Comparison of ENCODE assay signal across 21 cellular contexts in the genomic region with DNA sequence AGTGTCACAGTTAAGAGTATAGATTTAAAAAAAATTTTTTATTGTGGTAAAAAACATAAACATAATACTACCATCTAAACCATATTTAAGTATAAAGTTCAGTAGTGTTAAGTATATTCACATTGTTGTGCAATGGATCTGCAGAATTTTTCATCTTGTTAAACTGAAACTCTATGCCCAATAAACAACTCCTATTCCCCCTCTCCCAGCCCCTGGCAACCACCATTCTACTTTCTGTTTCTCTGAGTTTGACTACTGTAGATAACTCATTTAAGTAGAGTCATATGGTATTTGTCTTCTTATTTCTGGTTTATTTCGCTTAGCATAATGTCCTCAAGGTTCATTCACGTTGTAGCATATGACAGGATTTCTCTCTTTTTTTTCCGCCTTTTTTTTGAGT.
DNase-seq lines count a peak whose midpoint lies in the region; ATAC-seq and TF ChIP-seq lines count a peak whose summit lies in the region.
"Had no signal": no experiment of that assay in that cellular context is flagged by ENCODE, and none has a peak within 500 bp of the region (broad histone marks: within the 10 kb centered on the region; RNA-seq: fewer than 3 reads in every experiment).

No MANE protein-coding gene starts in this region.

- no peak overlapping the region for H3K4ac ChIP-seq in IMR-90 (ENCODE audit: low read depth, low read length)

- TF ChIP-seq POLR2A in IMR-90 (IDR thresholded peaks at IDR 0.05; ENCODE audit: low read depth, low read length) = no peak
- no peak for TF ChIP-seq POLR2A in sigmoid colon (IDR thresholded peaks at IDR 0.05)

- no peaks in the 10 kb centered on the region for H4K20me1 ChIP-seq in IMR-90 (ENCODE audit: insufficient read depth, low read length)

- DNase-seq in activated naive CD8-positive, alpha-beta T cell treated with anti-CD3 and anti-CD28 coated beads for 36 hours = no peak
- DNase-seq in activated naive CD8-positive, alpha-beta T cell treated with anti-CD3 and anti-CD28 coated beads, Interleukin-2, amount 50 U/mL, for 24 hours = no peak
- DNase-seq in IMR-90 (no peak), choroid plexus epithelial cell (ENCODE audit: low read depth) (peak; percentile 58), sigmoid colon (no peak), NCI-H774 (lab: John Stamatoyannopoulos, UW) (no peak), NCI-H1417 (lab: John Stamatoyannopoulos, UW) (no peak), NCI-H1436 treated with DMSO at 0.1 percent for 48 hours (lab: John Stamatoyannopoulos, UW) (no peak)
- DNase-seq: activated CD4-positive, alpha-beta T cell treated with anti-CD3 and anti-CD28 coated beads for 1 hour; caudate nucleus; COR-L47; effector CD4-positive, alpha-beta T cell; esophagus squamous epithelium; kidney; NCI-H1930; NCI-H446; stimulated activated CD4-positive, alpha-beta T cell treated with anti-CD3 and anti-CD28 coated beads, Interleukin-2, amount 100 ng/mL, for 24 hours; substantia nigra; T1000 had no signal

- H3K36me3 Mint-ChIP-seq in activated naive CD8-positive, alpha-beta T cell treated with anti-CD3 and anti-CD28 coated beads for 36 hours = peaks cover 21% of the 10 kb centered on the region
- H3K36me3 Mint-ChIP-seq in activated naive CD8-positive, alpha-beta T cell treated with anti-CD3 and anti-CD28 coated beads, Interleukin-2, amount 50 U/mL, for 24 hours (ENCODE audit: low read depth) = peaks cover 24% of the 10 kb centered on the region

- peaks cover 7 to 34% of the 10 kb centered on the region in 2 experiments for H3K79me1 ChIP-seq in IMR-90 (ENCODE audit: low read depth in 1 of 2, low read length in 2 of 2)

- peaks cover 34% of the 10 kb centered on the region for H3K4me1 Mint-ChIP-seq in activated naive CD8-positive, alpha-beta T cell treated with anti-CD3 and anti-CD28 coated beads for 36 hours
- peaks cover 23% of the 10 kb centered on the region for H3K4me1 Mint-ChIP-seq in activated naive CD8-positive, alpha-beta T cell treated with anti-CD3 and anti-CD28 coated beads, Interleukin-2, amount 50 U/mL, for 24 hours

- H2BK5ac ChIP-seq in IMR-90 (ENCODE audit: low read depth, low read length, poor library complexity, severe bottlenecking) = peak overlapping the region; percentile 46

- no peak overlapping the region for H2BK20ac ChIP-seq in IMR-90 (ENCODE audit: low read depth, low read length)

- no peak overlapping the region for H2AK9ac ChIP-seq in IMR-90 (replicated peaks; ENCODE audit: low read depth, low read length, poor library complexity)

- H2AK5ac ChIP-seq in IMR-90 (ENCODE audit: low read depth, low read length) = no peak overlapping the region

- no peaks in the 10 kb centered on the region for H3K27me3 ChIP-seq in IMR-90 (ENCODE audit: control insufficient read depth, insufficient read depth, low read length)
- H3K27me3 ChIP-seq in sigmoid colon = no peaks in the 10 kb centered on the region
- H3K27me3 ChIP-seq: esophagus squamous epithelium, SJSA1 had no signal

- H3K27ac Mint-ChIP-seq in activated naive CD8-positive, alpha-beta T cell treated with anti-CD3 and anti-CD28 coated beads for 36 hours = peak overlapping the region; percentile 4
- H3K27ac Mint-ChIP-seq in activated naive CD8-positive, alpha-beta T cell treated with anti-CD3 and anti-CD28 coated beads, Interleukin-2, amount 50 U/mL, for 24 hours = no peak overlapping the region

- CTCF ChIA-PET in IMR-90 (lab: Yijun Ruan, JAX) = interaction anchor here (0.5 to 0.8 kb wide), 2 partner anchors 107 to 657 kb away, joined by 4 to 5 read pairs; no protein-coding TSS in a partner anchor

- H3K14ac ChIP-seq in IMR-90 (replicated peaks; ENCODE audit: low read depth, low read length) = no peak overlapping the region

- H3K36me3 ChIP-seq in IMR-90 (ENCODE audit: control insufficient read depth, insufficient read depth, low read length) (no peaks in the 10 kb centered on the region; the same call in 1 of the 2 replicates), sigmoid colon (peaks cover 0 to 48% (median 13%) of the 10 kb centered on the region in 4 donors)
- H3K36me3 ChIP-seq: SJSA1 had no signal

- TF ChIP-seq CTCF in IMR-90 (conservative IDR thresholded peaks at IDR 0.05; ENCODE audit: low read depth, low read length) (no peak), choroid plexus epithelial cell (conservative IDR thresholded peaks at IDR 0.05; ENCODE audit: low read depth, low read length) (no peak), sigmoid colon (IDR thresholded peaks at IDR 0.05) (no peak)

- H2AFZ ChIP-seq in IMR-90 (replicated peaks; ENCODE audit: low read length, poor library complexity) = no peak overlapping the region

- no peak overlapping the region for H3K27ac ChIP-seq in IMR-90 (ENCODE audit: insufficient read depth, low read length)
- H3K27ac ChIP-seq in sigmoid colon = peak overlapping the region in 3 of 4 donors; percentile 47 to 58 (median 55)
- H3K27ac ChIP-seq: SJSA1 had no signal

- in situ Hi-C loops in IMR-90 (cut with MboI; ENCODE audit: low sequenced_read_pairs) = no loop called here

- H3K4me3 Mint-ChIP-seq in activated naive CD8-positive, alpha-beta T cell treated with anti-CD3 and anti-CD28 coated beads for 36 hours = no peak overlapping the region
- H3K4me3 Mint-ChIP-seq in activated naive CD8-positive, alpha-beta T cell treated with anti-CD3 and anti-CD28 coated beads, Interleukin-2, amount 50 U/mL, for 24 hours = no peak overlapping the region

- no CpG with 5 or more reads among the region's 3 CpGs for WGBS in IMR-90 (ENCODE audit: extremely low coverage in 2 of 2, insufficient read length in 1 of 2), 2 experiments
- WGBS in sigmoid colon, 2 donors = 94 to 97% methylated on average over 3 of the region's 3 CpGs

- no peak for TF ChIP-seq EP300 in sigmoid colon (IDR thresholded peaks at IDR 0.05)

- no peak overlapping the region for H3K9ac ChIP-seq in IMR-90 (ENCODE audit: low read depth, low read length)

- H3K9me3 ChIP-seq in IMR-90 (ENCODE audit: control insufficient read depth, insufficient read depth, low read length) = no peaks in the 10 kb centered on the region
- no peaks in the 10 kb centered on the region for H3K9me3 ChIP-seq in sigmoid colon
- H3K9me3 ChIP-seq: esophagus squamous epithelium, SJSA1 had no signal

- H3K4me3 ChIP-seq in IMR-90 (ENCODE audit: insufficient read depth, low read depth, low read length) (no peak overlapping the region), choroid plexus epithelial cell (ENCODE audit: low read depth, low read length) (no peak overlapping the region), sigmoid colon (no peak overlapping the region)
- H3K4me3 ChIP-seq: esophagus squamous epithelium, SJSA1 had no signal

- no peak overlapping the region for H4K8ac ChIP-seq in IMR-90 (ENCODE audit: low read depth in 2 of 2, low read length in 2 of 2)

- no peaks in the 10 kb centered on the region for H3K9me3 Mint-ChIP-seq in activated naive CD8-positive, alpha-beta T cell treated with anti-CD3 and anti-CD28 coated beads for 36 hours
- no peaks in the 10 kb centered on the region for H3K9me3 Mint-ChIP-seq in activated naive CD8-positive, alpha-beta T cell treated with anti-CD3 and anti-CD28 coated beads, Interleukin-2, amount 50 U/mL, for 24 hours

- H4K91ac ChIP-seq in IMR-90 (ENCODE audit: insufficient read depth, low read depth, low read length) = no peak overlapping the region

- H2BK15ac ChIP-seq in IMR-90 (ENCODE audit: low read depth, low read length) = peak overlapping the region; percentile 77; the same call in 1 of the 3 replicates

- BruUV-seq in IMR-90 (replicated peaks; lab: Mats Ljungman, UMichigan) = no TSS peak

- TF ChIP-seq RAD21 in IMR-90 (IDR thresholded peaks at IDR 0.05; ENCODE audit: low read length) = no peak

- no peak overlapping the region for H2BK120ac ChIP-seq in IMR-90 (ENCODE audit: low read depth, low read length)

- POLR2A ChIA-PET in IMR-90 (lab: Charles Lee; ENCODE audit: unreplicated experiment) = no interaction called here

- H3K27me3 Mint-ChIP-seq in activated naive CD8-positive, alpha-beta T cell treated with anti-CD3 and anti-CD28 coated beads for 36 hours = no peaks in the 10 kb centered on the region
- no peaks in the 10 kb centered on the region for H3K27me3 Mint-ChIP-seq in activated naive CD8-positive, alpha-beta T cell treated with anti-CD3 and anti-CD28 coated beads, Interleukin-2, amount 50 U/mL, for 24 hours

- peak overlapping the region; percentile 24; the same call in 1 of the 2 replicates for H3K4me2 ChIP-seq in IMR-90 (ENCODE audit: low read depth, low read length)

- H3K56ac ChIP-seq in IMR-90 (ENCODE audit: extremely low read depth, insufficient read depth, low read length) = no peak overlapping the region

- intact Hi-C loops in IMR-90 (cut with micrococcal nuclease) (no loop called here), sigmoid colon (cut with DNase I) (no loop called here)

- no peak overlapping the region for H3K23ac ChIP-seq in IMR-90 (ENCODE audit: low read depth, low read length)

- no peak for ATAC-seq in activated naive CD8-positive, alpha-beta T cell treated with anti-CD3 and anti-CD28 coated beads, Interleukin-2, amount 50 U/mL, for 24 hours
- ATAC-seq in IMR-90 (ENCODE audit: low read depth) = no peak; the same call in 1 of the 2 replicates
- ATAC-seq: HCT116 had no signal

- H3K9me1 ChIP-seq in IMR-90 (ENCODE audit: insufficient read depth, low read length) = peaks cover 19% of the 10 kb centered on the region

- dilution Hi-C loops in IMR-90 (cut with HindIII; ENCODE audit: low sequenced_read_pairs, unreplicated experiment) = no loop called here

- no peak overlapping the region for H4K5ac ChIP-seq in IMR-90 (ENCODE audit: low read depth, low read length)

- H3K18ac ChIP-seq in IMR-90 (ENCODE audit: low read depth, low read length) = no peak overlapping the region

- peaks cover 22% of the 10 kb centered on the region for H3K4me1 ChIP-seq in IMR-90 (ENCODE audit: control insufficient read depth, insufficient read depth, low read length)
- peaks cover 0 to 67% (median 30%) of the 10 kb centered on the region in 4 donors for H3K4me1 ChIP-seq in sigmoid colon

TF ChIP-seq in IMR-90, 13 proteins besides CTCF, POLR2A, EP300 and RAD21:
- TF ChIP-seq RCOR1 (IDR thresholded peaks at IDR 0.05; ENCODE audit: insufficient replicate concordance, low read length) (no peak), CEBPB (IDR thresholded peaks at IDR 0.05; ENCODE audit: low read depth, low read length) (peak; percentile 52; the same call in 1 of the 2 replicates), RFX5 (IDR thresholded peaks at IDR 0.05; ENCODE audit: low read depth, low read length) (no peak), NFE2L2 (IDR thresholded peaks at IDR 0.05; ENCODE audit: low read depth, low read length) (no peak)
